18 cellular contexts compared by ENCODE assay signal in the genomic region with DNA sequence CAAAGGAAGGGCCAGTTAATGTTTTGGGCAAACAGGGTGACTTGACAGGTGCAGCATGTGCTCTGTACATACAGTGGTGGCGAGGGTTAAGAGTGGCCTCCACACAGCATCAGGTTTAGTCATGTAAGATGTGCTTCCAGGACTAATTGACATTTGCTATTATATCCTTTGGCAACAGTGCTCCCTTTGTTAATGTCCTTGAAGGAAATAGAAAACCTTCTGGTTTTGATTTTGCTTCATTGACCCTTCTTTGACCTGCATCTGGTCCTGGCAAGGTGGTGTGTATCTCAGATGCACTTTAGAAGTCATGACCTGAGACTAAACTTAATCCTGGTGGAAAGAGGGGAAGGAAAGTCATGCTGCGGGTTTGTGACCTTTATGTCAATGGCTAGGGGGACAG.
DNase-seq lines count a peak whose midpoint lies in the region; ATAC-seq and TF ChIP-seq lines count a peak whose summit lies in the region.
"Had no signal": no experiment of that assay in that cellular context is flagged by ENCODE, and none has a peak within 500 bp of the region (broad histone marks: within the 10 kb centered on the region; RNA-seq: fewer than 3 reads in every experiment).

No MANE protein-coding gene starts in this region.

- intact Hi-C loops in colonic mucosa (cut with DNase I) (no loop called here), CD14-positive monocyte (cut with micrococcal nuclease) (no loop called here)

- H3K27ac ChIP-seq in BLaER1 (no peak overlapping the region), colonic mucosa (no peak overlapping the region)
- H3K27ac ChIP-seq: SJSA1 had no signal

- peaks cover 36% of the 10 kb centered on the region for H3K4me1 ChIP-seq in BLaER1
- no peaks in the 10 kb centered on the region for H3K4me1 ChIP-seq in colonic mucosa
- H3K4me1 ChIP-seq: HAP-1 had no signal

- H3K27me3 ChIP-seq in BLaER1, result no peaks in the 10 kb centered on the region
- no peaks in the 10 kb centered on the region for H3K27me3 ChIP-seq in colonic mucosa
- H3K27me3 ChIP-seq: SJSA1 had no signal

- no peaks in the 10 kb centered on the region for H3K36me3 Mint-ChIP-seq in brain
- no peaks in the 10 kb centered on the region for H3K36me3 Mint-ChIP-seq in CD14-positive monocyte
- H3K36me3 Mint-ChIP-seq: activated CD4-positive, alpha-beta memory T cell treated with anti-CD3 and anti-CD28 coated beads for 36 hours; immature natural killer cell; stimulated activated memory B cell treated with anti-CD40 and anti-IgM and Interleukin-4, amounts not matched to agents 10 μg/mL and 1 μg/mL and 100 μg/mL, for 72 hours; type B pancreatic cell had no signal

- H3K4me3 ChIP-seq in BLaER1 (no peak overlapping the region), HFF-Myc (replicated peaks; ENCODE audit: low read depth, low read length) (no peak overlapping the region), colonic mucosa (no peak overlapping the region)
- H3K4me3 ChIP-seq: HAP-1, SJSA1 had no signal

- ATAC-seq in GM19351 (IDR thresholded peaks at IDR 0.05; ENCODE audit: unreplicated experiment), result no peak
- ATAC-seq: activated naive CD8-positive, alpha-beta T cell treated with anti-CD3 and anti-CD28 coated beads, Interleukin-2, amount 50 U/mL, for 24 hours; HepG2; stimulated activated memory B cell treated with anti-CD40 and anti-IgM and Interleukin-4, amounts not matched to agents 10 μg/mL and 1 μg/mL and 100 μg/mL, for 72 hours had no signal

- H3K9me3 ChIP-seq in BLaER1, result no peaks in the 10 kb centered on the region
- no peaks in the 10 kb centered on the region for H3K9me3 ChIP-seq in colonic mucosa
- H3K9me3 ChIP-seq: HAP-1, SJSA1 had no signal

- H3K9ac ChIP-seq in BLaER1 (no peak overlapping the region), colonic mucosa (ENCODE audit: low read depth in 2 of 2, low read length in 2 of 2) (no peak overlapping the region)

- no peak overlapping the region for H3K4me3 Mint-ChIP-seq in brain
- no peak overlapping the region for H3K4me3 Mint-ChIP-seq in CD14-positive monocyte
- H3K4me3 Mint-ChIP-seq: activated CD4-positive, alpha-beta memory T cell treated with anti-CD3 and anti-CD28 coated beads for 36 hours; immature natural killer cell; stimulated activated memory B cell treated with anti-CD40 and anti-IgM and Interleukin-4, amounts not matched to agents 10 μg/mL and 1 μg/mL and 100 μg/mL, for 72 hours; type B pancreatic cell had no signal

- H3K27ac Mint-ChIP-seq in brain (peak overlapping the region in 3 of 5 experiments; percentile 28 to 72 (median 42)), CD14-positive monocyte (no peak overlapping the region)
- H3K27ac Mint-ChIP-seq: activated CD4-positive, alpha-beta memory T cell treated with anti-CD3 and anti-CD28 coated beads for 36 hours; immature natural killer cell; stimulated activated memory B cell treated with anti-CD40 and anti-IgM and Interleukin-4, amounts not matched to agents 10 μg/mL and 1 μg/mL and 100 μg/mL, for 72 hours; type B pancreatic cell had no signal

- H3K27me3 Mint-ChIP-seq in brain (peaks cover 3% of the 10 kb centered on the region), CD14-positive monocyte (ENCODE audit: low read depth in 3 of 3) (peaks cover 1 to 2% (median 1%) of the 10 kb centered on the region in 3 donors)
- H3K27me3 Mint-ChIP-seq: stimulated activated memory B cell treated with anti-CD40 and anti-IgM and Interleukin-4, amounts not matched to agents 10 μg/mL and 1 μg/mL and 100 μg/mL, for 72 hours; type B pancreatic cell had no signal

- DNase-seq in HFF-Myc (ENCODE audit: extremely low read depth, low read depth) (peak; percentile 30), NCI-H2196 treated with DMSO at 0.1 percent for 48 hours (lab: John Stamatoyannopoulos, UW; ENCODE audit: unreplicated experiment) (peak; percentile 38), 8988T (no peak), colonic mucosa (no peak), CD14-positive monocyte (ENCODE audit: low spot score) (no peak)
- DNase-seq: activated CD4-positive, alpha-beta memory T cell treated with anti-CD3 and anti-CD28 coated beads for 36 hours; activated naive CD8-positive, alpha-beta T cell treated with anti-CD3 and anti-CD28 coated beads, Interleukin-2, amount 50 U/mL, for 24 hours; AML-193; cerebellar nuclear complex; immature natural killer cell had no signal

- peaks cover 0 to 10% (median 0%) of the 10 kb centered on the region in 5 experiments for H3K9me3 Mint-ChIP-seq in brain
- H3K9me3 Mint-ChIP-seq in CD14-positive monocyte, result peaks cover 0 to 4% (median 0%) of the 10 kb centered on the region in 7 donors
- H3K9me3 Mint-ChIP-seq: activated CD4-positive, alpha-beta memory T cell treated with anti-CD3 and anti-CD28 coated beads for 36 hours; activated naive CD8-positive, alpha-beta T cell treated with anti-CD3 and anti-CD28 coated beads, Interleukin-2, amount 50 U/mL, for 24 hours; immature natural killer cell; stimulated activated memory B cell treated with anti-CD40 and anti-IgM and Interleukin-4, amounts not matched to agents 10 μg/mL and 1 μg/mL and 100 μg/mL, for 72 hours had no signal

- H4K20me1 ChIP-seq in BLaER1, result no peaks in the 10 kb centered on the region

- H3K4me2 ChIP-seq in BLaER1, result peak overlapping the region; percentile 74

- H3K36me3 ChIP-seq in BLaER1 (no peaks in the 10 kb centered on the region), colonic mucosa (no peaks in the 10 kb centered on the region)
- H3K36me3 ChIP-seq: HAP-1, SJSA1 had no signal

- no peak for TF ChIP-seq CTCF in HFF-Myc (IDR thresholded peaks at IDR 0.05; ENCODE audit: low read depth, low read length, missing control alignments)
- TF ChIP-seq CTCF in brain (conservative IDR thresholded peaks at IDR 0.05), result no peak
- no peak for TF ChIP-seq CTCF in colonic mucosa (IDR thresholded peaks at IDR 0.05)
- no peak for TF ChIP-seq CTCF in CD14-positive monocyte (IDR thresholded peaks at IDR 0.05)

- peaks cover 56% of the 10 kb centered on the region for H3K4me1 Mint-ChIP-seq in brain
- H3K4me1 Mint-ChIP-seq in CD14-positive monocyte, result peaks cover 22% of the 10 kb centered on the region
- H3K4me1 Mint-ChIP-seq: immature natural killer cell had no signal

Comparison
In these comparisons a context has a peak if more than half of its experiments do, and no peak if none do; other contexts are left out.
1. DNase-seq: peak in HFF-Myc (single experiment) and NCI-H2196 treated with DMSO at 0.1 percent for 48 hours (single experiment); none in 8988T (single experiment), colonic mucosa (single experiment) and CD14-positive monocyte (single experiment).
2. H3K27ac Mint-ChIP-seq: peak in brain (3 of 5); none in CD14-positive monocyte (0 of 7).